Comparison of ENCODE assay signal across 3 cellular contexts in genomic region chr15:30374851-30375250, GRCh38. TPM values are rescaled to one million over a fixed set of nuclear protein-coding genes. Genes with fewer than 3 reads are reported as not detected.
"Had no signal": no experiment of that assay in that cellular context is flagged by ENCODE, and none has a peak within 500 bp of the region (broad histone marks: within the 10 kb centered on the region; RNA-seq: fewer than 3 reads in every experiment).

No MANE protein-coding gene starts in this region.

RNA-seq across cellular contexts. Expression of gene CHRFAM7A, which starts 18.5 kb away (rescaled TPM):
- total RNA-seq: GM23248, HFFc6 had no signal
- polyA plus RNA-seq: GM23248 had no signal

RNA-seq across cellular contexts. Expression of gene GOLGA8R, which starts 39.2 kb away (rescaled TPM):
- total RNA-seq: H7 had no signal
